In genomic region chr1:232551281-232551835, GRCh38 we compare ENCODE assay signal across 1 cellular context.
TF ChIP-seq lines count a peak whose summit lies in the region.

No MANE protein-coding gene starts in this region.

TF ChIP-seq in GM23338, 12 proteins besides CTCF, POLR2A, EP300 and RAD21:
- no peak for TF ChIP-seq ZNF462 (CRISPR knock-in tag; IDR thresholded peaks at IDR 0.05)
- no peak for TF ChIP-seq CREB1 (CRISPR knock-in tag; IDR thresholded peaks at IDR 0.05; ENCODE audit: low read depth)
- TF ChIP-seq ZNF114 (CRISPR knock-in tag; IDR thresholded peaks at IDR 0.05) = no peak
- no peak for TF ChIP-seq STAT1 (IDR thresholded peaks at IDR 0.05; ENCODE audit: unreplicated experiment)
- no peak for TF ChIP-seq POLR2AphosphoS5 (IDR thresholded peaks at IDR 0.05; ENCODE audit: low read depth)
- no peak for TF ChIP-seq NANOG (IDR thresholded peaks at IDR 0.05; ENCODE audit: borderline replicate concordance)
- no peak for TF ChIP-seq ZNF331 (CRISPR knock-in tag; IDR thresholded peaks at IDR 0.05; ENCODE audit: low read depth)
- no peak for TF ChIP-seq EZH2phosphoT487 (IDR thresholded peaks at IDR 0.05; ENCODE audit: unreplicated experiment)
- no peak for TF ChIP-seq ETS1 (IDR thresholded peaks at IDR 0.05)
- no peak for TF ChIP-seq JUNB (IDR thresholded peaks at IDR 0.05; ENCODE audit: unreplicated experiment)
- no peak for TF ChIP-seq EZH2 (IDR thresholded peaks at IDR 0.05; ENCODE audit: low read depth, unreplicated experiment)
- no peak for TF ChIP-seq REST (IDR thresholded peaks at IDR 0.05; ENCODE audit: unreplicated experiment)
